In the genomic region with DNA sequence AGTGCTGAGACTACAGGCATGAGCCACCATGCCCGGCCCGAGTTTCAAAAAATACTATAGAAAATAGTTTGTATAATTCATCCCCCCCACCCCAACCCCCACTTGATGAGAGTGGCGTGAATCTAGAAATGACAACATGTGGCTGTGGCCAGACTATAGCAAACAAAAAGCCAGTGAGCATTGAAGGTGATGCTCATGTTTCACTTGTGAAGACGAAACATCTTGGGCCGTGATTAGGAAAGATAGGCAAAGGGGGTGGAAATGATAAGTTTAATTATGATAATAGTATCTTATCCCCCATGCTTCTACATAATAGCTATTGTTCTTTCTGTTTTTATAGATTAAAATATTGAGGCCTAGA, we compare ENCODE assay signal across 19 cellular contexts. TPM values are rescaled to one million over a fixed set of nuclear protein-coding genes. Genes with fewer than 3 reads are reported as not detected.
A peak's percentile ranks its signal among the peaks of the same experiment; 100 is the strongest.
DNase-seq lines count a peak whose midpoint lies in the region; ATAC-seq and TF ChIP-seq lines count a peak whose summit lies in the region.
"Had no signal": no experiment of that assay in that cellular context is flagged by ENCODE, and none has a peak within 500 bp of the region (broad histone marks: within the 10 kb centered on the region; RNA-seq: fewer than 3 reads in every experiment).

No MANE protein-coding gene starts in this region.

- H3K9me3 ChIP-seq in SJSA1 (replicated peaks) (no peaks in the 10 kb centered on the region), neutrophil (no peaks in the 10 kb centered on the region)
- H3K9me3 ChIP-seq: esophagus squamous epithelium, pancreas had no signal

- H3K4me3 ChIP-seq in SJSA1 = no peak overlapping the region
- no peak overlapping the region for H3K4me3 ChIP-seq in neutrophil (ENCODE audit: low read depth in 1 of 2, low read length in 1 of 2)
- H3K4me3 ChIP-seq: esophagus squamous epithelium, pancreas had no signal

- no peaks in the 10 kb centered on the region for H3K27me3 Mint-ChIP-seq in activated CD4-positive, alpha-beta T cell treated with anti-CD3 and anti-CD28 coated beads for 36 hours
- no peaks in the 10 kb centered on the region for H3K27me3 Mint-ChIP-seq in nephron progenitor cell (ENCODE audit: low read depth, poor library complexity)
- H3K27me3 Mint-ChIP-seq: memory B cell had no signal

- H3K27ac ChIP-seq in SJSA1 (peak overlapping the region; percentile 60), caudate nucleus (ENCODE audit: low read depth, low read length) (peak overlapping the region; percentile 96), neutrophil (peak overlapping the region; percentile 45)
- H3K27ac ChIP-seq: KMS-11 had no signal

- peaks cover 44% of the 10 kb centered on the region for H3K4me1 Mint-ChIP-seq in activated CD4-positive, alpha-beta T cell treated with anti-CD3 and anti-CD28 coated beads for 36 hours
- H3K4me1 Mint-ChIP-seq in nephron progenitor cell = peaks cover 9% of the 10 kb centered on the region

- H3K9me3 Mint-ChIP-seq in activated CD4-positive, alpha-beta T cell treated with anti-CD3 and anti-CD28 coated beads for 36 hours (ENCODE audit: low read depth) = no peaks in the 10 kb centered on the region
- H3K9me3 Mint-ChIP-seq in nephron progenitor cell = no peaks in the 10 kb centered on the region
- H3K9me3 Mint-ChIP-seq: CD14-positive monocyte, memory B cell had no signal

- H3K36me3 ChIP-seq in SJSA1 = peaks cover 7% of the 10 kb centered on the region; the same call in 1 of the 2 replicates
- H3K36me3 ChIP-seq in neutrophil = no peaks in the 10 kb centered on the region
- H3K36me3 ChIP-seq: pancreas had no signal

- no peaks in the 10 kb centered on the region for H3K27me3 ChIP-seq in SJSA1 (replicated peaks)
- no peaks in the 10 kb centered on the region for H3K27me3 ChIP-seq in neutrophil
- H3K27me3 ChIP-seq: esophagus squamous epithelium, pancreas had no signal

- CTCF ChIA-PET in activated CD4-positive, alpha-beta T cell treated with anti-CD3 and anti-CD28 coated beads for 36 hours (lab: Charles Lee) = interaction anchor here (2.3 kb wide), 1 partner anchor 8 kb away, joined by 16 read pairs; a partner anchor contains a TSS

- no peak overlapping the region for H3K4me3 Mint-ChIP-seq in activated CD4-positive, alpha-beta T cell treated with anti-CD3 and anti-CD28 coated beads for 36 hours
- H3K4me3 Mint-ChIP-seq in nephron progenitor cell = no peak overlapping the region
- H3K4me3 Mint-ChIP-seq: CD14-positive monocyte, memory B cell had no signal

- TF ChIP-seq CTCF in neutrophil (IDR thresholded peaks at IDR 0.05) = no peak
- TF ChIP-seq CTCF in nephron progenitor cell (IDR thresholded peaks at IDR 0.05) = no peak

- ATAC-seq in activated CD4-positive, alpha-beta T cell treated with anti-CD3 and anti-CD28 coated beads for 36 hours = no peak
- ATAC-seq in HG03520 (IDR thresholded peaks at IDR 0.05; ENCODE audit: unreplicated experiment) (no peak), GM21825 (IDR thresholded peaks at IDR 0.05; ENCODE audit: unreplicated experiment) (no peak)
- ATAC-seq: right cardiac atrium had no signal

- DNase-seq in activated CD4-positive, alpha-beta T cell treated with anti-CD3 and anti-CD28 coated beads for 36 hours = no peak
- no peak for DNase-seq in activated CD4-positive, alpha-beta T cell treated with anti-CD3 and anti-CD28 coated beads for 48 hours
- DNase-seq in SJSA1 (ENCODE audit: low read depth in 1 of 2, low spot score in 2 of 2) (peak in 1 of 2 experiments; percentile 19), caudate nucleus (lab: John Stamatoyannopoulos, UW) (peak in 1 of 61 donors; percentile 8), nephron progenitor cell (no peak)
- DNase-seq: activated CD4-positive, CD25-positive, alpha-beta regulatory T cell treated with anti-CD3 and anti-CD28 coated beads, Interleukin-2, amount 50 U/mL, for 72 hours; activated gamma-delta T cell; aorta; DMS153; effector CD8-positive, alpha-beta T cell; esophagus squamous epithelium; pancreas; right cardiac atrium had no signal

- peak overlapping the region; percentile 42 for H3K27ac Mint-ChIP-seq in activated CD4-positive, alpha-beta T cell treated with anti-CD3 and anti-CD28 coated beads for 36 hours
- H3K27ac Mint-ChIP-seq in nephron progenitor cell = no peak overlapping the region
- H3K27ac Mint-ChIP-seq: memory B cell had no signal

- POLR2A ChIA-PET in activated CD4-positive, alpha-beta T cell treated with anti-CD3 and anti-CD28 coated beads for 36 hours (lab: Charles Lee) = no interaction called here

- H3K4me1 ChIP-seq in SJSA1 (replicated peaks) (peaks cover 33% of the 10 kb centered on the region), neutrophil (ENCODE audit: control insufficient read depth in 1 of 2, insufficient read depth in 1 of 2, low read depth in 1 of 2, low read length in 1 of 2) (peaks cover 25 to 39% of the 10 kb centered on the region in 2 experiments)

- intact Hi-C loops in activated CD4-positive, alpha-beta T cell treated with anti-CD3 and anti-CD28 coated beads for 36 hours (cut with DNase I, micrococcal nuclease) = no loop called here

- H3K36me3 Mint-ChIP-seq in activated CD4-positive, alpha-beta T cell treated with anti-CD3 and anti-CD28 coated beads for 36 hours (ENCODE audit: low read depth) = peaks cover 35% of the 10 kb centered on the region
- H3K36me3 Mint-ChIP-seq in nephron progenitor cell (ENCODE audit: low read depth) = peaks cover 14% of the 10 kb centered on the region

RNA-seq across cellular contexts. Expression of a gene that starts 8.5 kb away (rescaled TPM):
- 10 to 100 TPM; 41.8 to 45.0 TPM for total RNA-seq in activated CD4-positive, alpha-beta T cell treated with anti-CD3 and anti-CD28 coated beads for 36 hours
- total RNA-seq in SJSA1 (2014; rRNA removed; shearing (Covaris generic)) = 6.1 and 15.2 TPM in 2 replicates

RNA-seq across cellular contexts. Expression of a gene that starts 15.4 kb away (rescaled TPM):
- 1 to 10 TPM; 2.2 to 2.5 TPM for total RNA-seq in activated CD4-positive, alpha-beta T cell treated with anti-CD3 and anti-CD28 coated beads for 36 hours
- total RNA-seq in SJSA1 (2014; rRNA removed; shearing (Covaris generic)) = 0.22 and 1.5 TPM in 2 replicates

Comparison
In these comparisons a context has a peak if more than half of its experiments do, and no peak if none do; other contexts are left out.
1. H3K27ac ChIP-seq: peak in every context shown above with its lines; median percentile 96 in caudate nucleus; 60 in SJSA1; 45 in neutrophil.